Comparison of ENCODE assay signal across 1 cellular context in the genomic region with DNA sequence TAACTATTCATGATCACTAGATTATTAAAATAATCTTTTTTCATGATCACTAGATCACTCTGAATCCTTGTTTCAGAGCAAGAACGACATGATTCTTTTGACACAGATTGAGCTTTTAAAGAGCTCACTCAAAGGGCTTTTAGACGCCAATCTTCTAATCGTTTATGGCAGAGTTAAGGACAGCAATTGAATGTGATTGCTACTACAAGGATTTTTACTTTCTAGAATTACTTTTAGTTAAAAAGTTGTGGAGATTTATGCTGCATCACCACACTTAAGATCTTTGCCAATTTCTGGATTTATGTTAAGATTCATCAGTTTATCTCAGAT.
TF ChIP-seq lines count a peak whose summit lies in the region.

No MANE protein-coding gene starts in this region.

TF ChIP-seq in GM23338, 12 proteins besides CTCF, POLR2A, EP300 and RAD21 (continued from another document):
- TF ChIP-seq, protein P1, sequence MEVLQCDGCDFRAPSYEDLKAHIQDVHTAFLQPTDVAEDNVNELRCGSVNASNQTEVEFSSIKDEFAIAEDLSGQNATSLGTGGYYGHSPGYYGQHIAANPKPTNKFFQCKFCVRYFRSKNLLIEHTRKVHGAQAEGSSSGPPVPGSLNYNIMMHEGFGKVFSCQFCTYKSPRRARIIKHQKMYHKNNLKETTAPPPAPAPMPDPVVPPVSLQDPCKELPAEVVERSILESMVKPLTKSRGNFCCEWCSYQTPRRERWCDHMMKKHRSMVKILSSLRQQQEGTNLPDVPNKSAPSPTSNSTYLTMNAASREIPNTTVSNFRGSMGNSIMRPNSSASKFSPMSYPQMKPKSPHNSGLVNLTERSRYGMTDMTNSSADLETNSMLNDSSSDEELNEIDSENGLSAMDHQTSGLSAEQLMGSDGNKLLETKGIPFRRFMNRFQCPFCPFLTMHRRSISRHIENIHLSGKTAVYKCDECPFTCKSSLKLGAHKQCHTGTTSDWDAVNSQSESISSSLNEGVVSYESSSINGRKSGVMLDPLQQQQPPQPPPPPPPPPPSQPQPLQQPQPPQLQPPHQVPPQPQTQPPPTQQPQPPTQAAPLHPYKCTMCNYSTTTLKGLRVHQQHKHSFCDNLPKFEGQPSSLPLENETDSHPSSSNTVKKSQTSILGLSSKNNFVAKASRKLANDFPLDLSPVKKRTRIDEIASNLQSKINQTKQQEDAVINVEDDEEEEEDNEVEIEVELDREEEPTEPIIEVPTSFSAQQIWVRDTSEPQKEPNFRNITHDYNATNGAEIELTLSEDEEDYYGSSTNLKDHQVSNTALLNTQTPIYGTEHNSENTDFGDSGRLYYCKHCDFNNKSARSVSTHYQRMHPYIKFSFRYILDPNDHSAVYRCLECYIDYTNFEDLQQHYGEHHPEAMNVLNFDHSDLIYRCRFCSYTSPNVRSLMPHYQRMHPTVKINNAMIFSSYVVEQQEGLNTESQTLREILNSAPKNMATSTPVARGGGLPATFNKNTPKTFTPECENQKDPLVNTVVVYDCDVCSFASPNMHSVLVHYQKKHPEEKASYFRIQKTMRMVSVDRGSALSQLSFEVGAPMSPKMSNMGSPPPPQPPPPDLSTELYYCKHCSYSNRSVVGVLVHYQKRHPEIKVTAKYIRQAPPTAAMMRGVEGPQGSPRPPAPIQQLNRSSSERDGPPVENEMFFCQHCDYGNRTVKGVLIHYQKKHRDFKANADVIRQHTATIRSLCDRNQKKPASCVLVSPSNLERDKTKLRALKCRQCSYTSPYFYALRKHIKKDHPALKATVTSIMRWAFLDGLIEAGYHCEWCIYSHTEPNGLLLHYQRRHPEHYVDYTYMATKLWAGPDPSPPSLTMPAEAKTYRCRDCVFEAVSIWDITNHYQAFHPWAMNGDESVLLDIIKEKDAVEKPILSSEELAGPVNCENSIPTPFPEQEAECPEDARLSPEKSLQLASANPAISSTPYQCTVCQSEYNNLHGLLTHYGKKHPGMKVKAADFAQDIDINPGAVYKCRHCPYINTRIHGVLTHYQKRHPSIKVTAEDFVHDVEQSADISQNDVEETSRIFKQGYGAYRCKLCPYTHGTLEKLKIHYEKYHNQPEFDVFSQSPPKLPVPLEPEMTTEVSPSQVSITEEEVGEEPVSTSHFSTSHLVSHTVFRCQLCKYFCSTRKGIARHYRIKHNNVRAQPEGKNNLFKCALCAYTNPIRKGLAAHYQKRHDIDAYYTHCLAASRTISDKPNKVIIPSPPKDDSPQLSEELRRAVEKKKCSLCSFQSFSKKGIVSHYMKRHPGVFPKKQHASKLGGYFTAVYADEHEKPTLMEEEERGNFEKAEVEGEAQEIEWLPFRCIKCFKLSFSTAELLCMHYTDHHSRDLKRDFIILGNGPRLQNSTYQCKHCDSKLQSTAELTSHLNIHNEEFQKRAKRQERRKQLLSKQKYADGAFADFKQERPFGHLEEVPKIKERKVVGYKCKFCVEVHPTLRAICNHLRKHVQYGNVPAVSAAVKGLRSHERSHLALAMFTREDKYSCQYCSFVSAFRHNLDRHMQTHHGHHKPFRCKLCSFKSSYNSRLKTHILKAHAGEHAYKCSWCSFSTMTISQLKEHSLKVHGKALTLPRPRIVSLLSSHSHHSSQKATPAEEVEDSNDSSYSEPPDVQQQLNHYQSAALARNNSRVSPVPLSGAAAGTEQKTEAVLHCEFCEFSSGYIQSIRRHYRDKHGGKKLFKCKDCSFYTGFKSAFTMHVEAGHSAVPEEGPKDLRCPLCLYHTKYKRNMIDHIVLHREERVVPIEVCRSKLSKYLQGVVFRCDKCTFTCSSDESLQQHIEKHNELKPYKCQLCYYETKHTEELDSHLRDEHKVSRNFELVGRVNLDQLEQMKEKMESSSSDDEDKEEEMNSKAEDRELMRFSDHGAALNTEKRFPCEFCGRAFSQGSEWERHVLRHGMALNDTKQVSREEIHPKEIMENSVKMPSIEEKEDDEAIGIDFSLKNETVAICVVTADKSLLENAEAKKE (CRISPR knock-in tag; IDR thresholded peaks at IDR 0.05) = no peak
- TF ChIP-seq, protein P2, sequence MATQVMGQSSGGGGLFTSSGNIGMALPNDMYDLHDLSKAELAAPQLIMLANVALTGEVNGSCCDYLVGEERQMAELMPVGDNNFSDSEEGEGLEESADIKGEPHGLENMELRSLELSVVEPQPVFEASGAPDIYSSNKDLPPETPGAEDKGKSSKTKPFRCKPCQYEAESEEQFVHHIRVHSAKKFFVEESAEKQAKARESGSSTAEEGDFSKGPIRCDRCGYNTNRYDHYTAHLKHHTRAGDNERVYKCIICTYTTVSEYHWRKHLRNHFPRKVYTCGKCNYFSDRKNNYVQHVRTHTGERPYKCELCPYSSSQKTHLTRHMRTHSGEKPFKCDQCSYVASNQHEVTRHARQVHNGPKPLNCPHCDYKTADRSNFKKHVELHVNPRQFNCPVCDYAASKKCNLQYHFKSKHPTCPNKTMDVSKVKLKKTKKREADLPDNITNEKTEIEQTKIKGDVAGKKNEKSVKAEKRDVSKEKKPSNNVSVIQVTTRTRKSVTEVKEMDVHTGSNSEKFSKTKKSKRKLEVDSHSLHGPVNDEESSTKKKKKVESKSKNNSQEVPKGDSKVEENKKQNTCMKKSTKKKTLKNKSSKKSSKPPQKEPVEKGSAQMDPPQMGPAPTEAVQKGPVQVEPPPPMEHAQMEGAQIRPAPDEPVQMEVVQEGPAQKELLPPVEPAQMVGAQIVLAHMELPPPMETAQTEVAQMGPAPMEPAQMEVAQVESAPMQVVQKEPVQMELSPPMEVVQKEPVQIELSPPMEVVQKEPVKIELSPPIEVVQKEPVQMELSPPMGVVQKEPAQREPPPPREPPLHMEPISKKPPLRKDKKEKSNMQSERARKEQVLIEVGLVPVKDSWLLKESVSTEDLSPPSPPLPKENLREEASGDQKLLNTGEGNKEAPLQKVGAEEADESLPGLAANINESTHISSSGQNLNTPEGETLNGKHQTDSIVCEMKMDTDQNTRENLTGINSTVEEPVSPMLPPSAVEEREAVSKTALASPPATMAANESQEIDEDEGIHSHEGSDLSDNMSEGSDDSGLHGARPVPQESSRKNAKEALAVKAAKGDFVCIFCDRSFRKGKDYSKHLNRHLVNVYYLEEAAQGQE (IDR thresholded peaks at IDR 0.05; ENCODE audit: unreplicated experiment) = no peak
- TF ChIP-seq POLR2AphosphoS5 (IDR thresholded peaks at IDR 0.05; ENCODE audit: low read depth) (no peak), STAT1 (IDR thresholded peaks at IDR 0.05; ENCODE audit: unreplicated experiment) (no peak), ZNF114 (CRISPR knock-in tag; IDR thresholded peaks at IDR 0.05) (no peak), CREB1 (CRISPR knock-in tag; IDR thresholded peaks at IDR 0.05; ENCODE audit: low read depth) (no peak), ZNF331 (CRISPR knock-in tag; IDR thresholded peaks at IDR 0.05; ENCODE audit: low read depth) (no peak)
- TF ChIP-seq, protein P3, sequence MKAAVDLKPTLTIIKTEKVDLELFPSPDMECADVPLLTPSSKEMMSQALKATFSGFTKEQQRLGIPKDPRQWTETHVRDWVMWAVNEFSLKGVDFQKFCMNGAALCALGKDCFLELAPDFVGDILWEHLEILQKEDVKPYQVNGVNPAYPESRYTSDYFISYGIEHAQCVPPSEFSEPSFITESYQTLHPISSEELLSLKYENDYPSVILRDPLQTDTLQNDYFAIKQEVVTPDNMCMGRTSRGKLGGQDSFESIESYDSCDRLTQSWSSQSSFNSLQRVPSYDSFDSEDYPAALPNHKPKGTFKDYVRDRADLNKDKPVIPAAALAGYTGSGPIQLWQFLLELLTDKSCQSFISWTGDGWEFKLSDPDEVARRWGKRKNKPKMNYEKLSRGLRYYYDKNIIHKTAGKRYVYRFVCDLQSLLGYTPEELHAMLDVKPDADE (IDR thresholded peaks at IDR 0.05) = no peak
